ENCODE assay signal across 8 cellular contexts in genomic region chrX:132956421-132957210, GRCh38. TPM values are rescaled to one million over a fixed set of nuclear protein-coding genes. Genes with fewer than 3 reads are reported as not detected.
DNase-seq lines count a peak whose midpoint lies in the region; ATAC-seq and TF ChIP-seq lines count a peak whose summit lies in the region.

No MANE protein-coding gene starts in this region.

- H3K4me3 Mint-ChIP-seq in T-cell (peak overlapping the region in 2 of 3 donors; percentile 59 to 71), glutamatergic neuron (ENCODE audit: unreplicated experiment) (peak overlapping the region; percentile 87)

- no peak overlapping the region for H3K27ac Mint-ChIP-seq in T-cell
- H3K27ac Mint-ChIP-seq in glutamatergic neuron (ENCODE audit: unreplicated experiment): no peak overlapping the region

- H3K36me3 Mint-ChIP-seq in T-cell: no peaks in the 10 kb centered on the region
- no peaks in the 10 kb centered on the region for H3K36me3 Mint-ChIP-seq in glutamatergic neuron (ENCODE audit: unreplicated experiment)

- no peak for TF ChIP-seq CTCF in glutamatergic neuron (IDR thresholded peaks at IDR 0.05; ENCODE audit: partially characterized antibody, unreplicated experiment)

- DNase-seq in GM03348 (ENCODE audit: low spot score) (peak; percentile 3), T-cell (no peak), glutamatergic neuron (peak; percentile 28), retina (peak; percentile 69), NCI-H345 treated with DMSO at 0.1 percent for 48 hours (lab: John Stamatoyannopoulos, UW; ENCODE audit: unreplicated experiment) (no peak)

- ATAC-seq in T-cell (replicated peaks in 1 of 4): no peak
- ATAC-seq in HG03378 (IDR thresholded peaks at IDR 0.05; ENCODE audit: unreplicated experiment): no peak
- ATAC-seq in GM21528 (IDR thresholded peaks at IDR 0.05; ENCODE audit: low FRiP score, unreplicated experiment): no peak
- ATAC-seq in GM21423 (IDR thresholded peaks at IDR 0.05; ENCODE audit: unreplicated experiment): no peak

- POLR2A ChIA-PET in T-cell (lab: Charles Lee): no interaction called here

- CTCF ChIA-PET in T-cell (lab: Charles Lee): no interaction called here

- H3K9me3 Mint-ChIP-seq in T-cell: no peaks in the 10 kb centered on the region
- H3K9me3 Mint-ChIP-seq in glutamatergic neuron (ENCODE audit: unreplicated experiment): no peaks in the 10 kb centered on the region

- peaks cover 5 to 12% (median 11%) of the 10 kb centered on the region in 3 donors for H3K4me1 Mint-ChIP-seq in T-cell
- no peaks in the 10 kb centered on the region for H3K4me1 Mint-ChIP-seq in glutamatergic neuron (ENCODE audit: low read depth, unreplicated experiment)

- H3K27me3 Mint-ChIP-seq in T-cell (peaks cover 36 to 40% of the 10 kb centered on the region in 2 donors), glutamatergic neuron (ENCODE audit: unreplicated experiment) (peaks cover 6% of the 10 kb centered on the region)

RNA-seq across cellular contexts. Expression of gene HS6ST2, which starts 1.8 kb away (rescaled TPM):
- total RNA-seq in T-cell (not detected), glutamatergic neuron (ENCODE audit: unreplicated experiment) (2.9 TPM)

Comparison
In these comparisons a context has a peak if more than half of its experiments do, and no peak if none do; other contexts are left out.
1. DNase-seq: peak in GM03348 (single experiment), glutamatergic neuron (single experiment) and retina (single experiment); none in T-cell (0 of 34) and NCI-H345 treated with DMSO at 0.1 percent for 48 hours (single experiment).